ENCODE assay signal across 14 cellular contexts in genomic region chr11:73298233-73298632, GRCh38. TPM values are rescaled to one million over a fixed set of nuclear protein-coding genes. Genes with fewer than 3 reads are reported as not detected.
DNase-seq lines count a peak whose midpoint lies in the region; TF ChIP-seq lines count a peak whose summit lies in the region.
"Had no signal": no experiment of that assay in that cellular context is flagged by ENCODE, and none has a peak within 500 bp of the region (broad histone marks: within the 10 kb centered on the region; RNA-seq: fewer than 3 reads in every experiment).

No MANE protein-coding gene starts in this region.

- no peak overlapping the region for H2AFZ ChIP-seq in neural progenitor cell (replicated peaks)
- H2AFZ ChIP-seq: GM23248 had no signal

- peaks cover 13% of the 10 kb centered on the region for H3K27me3 Mint-ChIP-seq in neural progenitor cell (ENCODE audit: insufficient read depth, low read depth)
- H3K27me3 Mint-ChIP-seq in endodermal cell (ENCODE audit: insufficient read depth), result peaks cover 16% of the 10 kb centered on the region

- no peaks in the 10 kb centered on the region for H3K27me3 ChIP-seq in WERI-Rb-1 (ENCODE audit: insufficient read depth, low read depth, severe bottlenecking)
- H3K27me3 ChIP-seq in neural progenitor cell, result peaks cover 14% of the 10 kb centered on the region
- no peaks in the 10 kb centered on the region for H3K27me3 ChIP-seq in endodermal cell (ENCODE audit: control insufficient read depth, insufficient read depth, low read length, poor library complexity, severe bottlenecking)

- TF ChIP-seq CTCF in WERI-Rb-1 (IDR thresholded peaks at IDR 0.05; ENCODE audit: low read depth, low read length) (no peak), neural progenitor cell (IDR thresholded peaks at IDR 0.05) (no peak), endodermal cell (conservative IDR thresholded peaks at IDR 0.05) (no peak)

- WGBS in endodermal cell (ENCODE audit: insufficient coverage in 1 of 2, insufficient read length in 1 of 2), 2 experiments, result 79 to 87% methylated on average over 5 of the region's 5 CpGs

- in situ Hi-C loops in G401 (cut with HindIII; ENCODE audit: low sequenced_read_pairs), result no loop called here

- H3K4me3 ChIP-seq in WERI-Rb-1 (ENCODE audit: low read depth, low read length), result no peak overlapping the region
- no peak overlapping the region for H3K4me3 ChIP-seq in neural progenitor cell
- no peak overlapping the region for H3K4me3 ChIP-seq in endodermal cell (ENCODE audit: low read length)
- H3K4me3 ChIP-seq: A549, GM12878, GM23248 had no signal

- H3K9me3 Mint-ChIP-seq in neural progenitor cell (no peaks in the 10 kb centered on the region), endodermal cell (no peaks in the 10 kb centered on the region)
- H3K9me3 Mint-ChIP-seq: CD14-positive monocyte; CD8-positive, alpha-beta T cell had no signal

- no peaks in the 10 kb centered on the region for H3F3A ChIP-seq in neural progenitor cell (ENCODE audit: low read depth)

- DNase-seq in NCI-H524 (lab: John Stamatoyannopoulos, UW) (peak; percentile 56 to 78), WERI-Rb-1 (peak; percentile 84), neural progenitor cell (ENCODE audit: low spot score) (peak; percentile 56), G401 (ENCODE audit: low spot score) (no peak), endodermal cell (no peak), NCI-H1417 (lab: John Stamatoyannopoulos, UW) (no peak)
- no peak for DNase-seq in stimulated activated CD4-positive, alpha-beta T cell treated with anti-CD3 and anti-CD28 coated beads, Interleukin-4, amount 100 ng/mL, for 24 hours
- DNase-seq: CD8-positive, alpha-beta T cell; COR-L47; GM23248 had no signal

- H3K36me3 Mint-ChIP-seq in neural progenitor cell (no peaks in the 10 kb centered on the region), endodermal cell (ENCODE audit: low read depth) (no peaks in the 10 kb centered on the region)
- H3K36me3 Mint-ChIP-seq: CD8-positive, alpha-beta T cell had no signal

- no peaks in the 10 kb centered on the region for H3K79me2 ChIP-seq in neural progenitor cell (ENCODE audit: low read depth)

- H3K36me3 ChIP-seq in WERI-Rb-1 (no peaks in the 10 kb centered on the region), neural progenitor cell (no peaks in the 10 kb centered on the region), endodermal cell (ENCODE audit: control insufficient read depth, insufficient read depth, low read length) (no peaks in the 10 kb centered on the region)

- H3K4me1 Mint-ChIP-seq in neural progenitor cell, result peaks cover 15% of the 10 kb centered on the region
- no peaks in the 10 kb centered on the region for H3K4me1 Mint-ChIP-seq in endodermal cell

- H3K27ac ChIP-seq in WERI-Rb-1 (no peak overlapping the region), neural progenitor cell (no peak overlapping the region), endodermal cell (ENCODE audit: low read depth, low read length) (no peak overlapping the region)
- H3K27ac ChIP-seq: A549, GM23248 had no signal

- no peak overlapping the region for H3K4me3 Mint-ChIP-seq in neural progenitor cell
- no peak overlapping the region for H3K4me3 Mint-ChIP-seq in endodermal cell
- H3K4me3 Mint-ChIP-seq: CD14-positive monocyte; CD8-positive, alpha-beta T cell had no signal

- H3K9ac ChIP-seq in neural progenitor cell, result no peak overlapping the region
- no peak overlapping the region for H3K9ac ChIP-seq in endodermal cell (ENCODE audit: extremely low read depth, low read length, poor library complexity, severe bottlenecking)
- H3K9ac ChIP-seq: GM23248 had no signal

- H3K4me1 ChIP-seq in neural progenitor cell (peaks cover 5% of the 10 kb centered on the region), endodermal cell (ENCODE audit: control insufficient read depth, insufficient read depth, low read length) (no peaks in the 10 kb centered on the region)

- H3K27ac Mint-ChIP-seq in neural progenitor cell (peak overlapping the region; percentile 82), endodermal cell (no peak overlapping the region)
- H3K27ac Mint-ChIP-seq: CD14-positive monocyte; CD8-positive, alpha-beta T cell had no signal

- H3K9me3 ChIP-seq in WERI-Rb-1 (ENCODE audit: severe bottlenecking), result no peaks in the 10 kb centered on the region
- H3K9me3 ChIP-seq in neural progenitor cell (ENCODE audit: low read depth), result no peaks in the 10 kb centered on the region
- no peaks in the 10 kb centered on the region for H3K9me3 ChIP-seq in endodermal cell (ENCODE audit: control insufficient read depth, low read length)
- H3K9me3 ChIP-seq: A549 had no signal

- no peak overlapping the region for H3K4me2 ChIP-seq in neural progenitor cell
- H3K4me2 ChIP-seq: A549 had no signal

- no peaks in the 10 kb centered on the region for H4K20me1 ChIP-seq in neural progenitor cell (ENCODE audit: low read depth)

RNA-seq across cellular contexts. Expression of gene ARHGEF17, which starts 9.8 kb away (rescaled TPM):
- total RNA-seq in neural progenitor cell (ENCODE audit: low replicate concordance) (19.9 and 41.8 TPM in 2 replicates), endodermal cell (10 to 100 TPM; 31.0 to 39.0 TPM)
- 19.9 and 31.0 TPM in 2 replicates for total RNA-seq in G401 (2014; rRNA removed; shearing (Covaris generic))
- polyA plus RNA-seq in endodermal cell (2013, experiment 1 of 2), result 52.4 TPM
- polyA plus RNA-seq in endodermal cell (2013, experiment 2 of 2), result 45.3 TPM

RNA-seq across cellular contexts. Expression of gene P2RY6, which starts 26.1 kb away (rescaled TPM):
- total RNA-seq in neural progenitor cell (ENCODE audit: low replicate concordance) (0.25 TPM in 1 of 2 replicates, not detected in the other), endodermal cell (under 1 TPM; 0.31 to 0.37 TPM)
- total RNA-seq in G401 (2014; rRNA removed; shearing (Covaris generic)), result not detected in 2 replicates
- polyA plus RNA-seq in endodermal cell (2013, experiment 1 of 2), result 0.11 TPM
- polyA plus RNA-seq in endodermal cell (2013, experiment 2 of 2), result not detected
- total RNA-seq: CD8-positive, alpha-beta T cell had no signal
- polyA plus RNA-seq: AG04450 had no signal

Comparison
In these comparisons a context has a peak if more than half of its experiments do, and no peak if none do; other contexts are left out.
1. DNase-seq: peak in NCI-H524 (2 of 2), WERI-Rb-1 (single experiment) and neural progenitor cell (single experiment); none in G401 (single experiment), endodermal cell (single experiment), stimulated activated CD4-positive, alpha-beta T cell treated with anti-CD3 and anti-CD28 coated beads, Interleukin-4, amount 100 ng/mL, for 24 hours (single experiment) and NCI-H1417 (0 of 3).